Comparison of ENCODE assay signal across 9 cellular contexts in the genomic region with DNA sequence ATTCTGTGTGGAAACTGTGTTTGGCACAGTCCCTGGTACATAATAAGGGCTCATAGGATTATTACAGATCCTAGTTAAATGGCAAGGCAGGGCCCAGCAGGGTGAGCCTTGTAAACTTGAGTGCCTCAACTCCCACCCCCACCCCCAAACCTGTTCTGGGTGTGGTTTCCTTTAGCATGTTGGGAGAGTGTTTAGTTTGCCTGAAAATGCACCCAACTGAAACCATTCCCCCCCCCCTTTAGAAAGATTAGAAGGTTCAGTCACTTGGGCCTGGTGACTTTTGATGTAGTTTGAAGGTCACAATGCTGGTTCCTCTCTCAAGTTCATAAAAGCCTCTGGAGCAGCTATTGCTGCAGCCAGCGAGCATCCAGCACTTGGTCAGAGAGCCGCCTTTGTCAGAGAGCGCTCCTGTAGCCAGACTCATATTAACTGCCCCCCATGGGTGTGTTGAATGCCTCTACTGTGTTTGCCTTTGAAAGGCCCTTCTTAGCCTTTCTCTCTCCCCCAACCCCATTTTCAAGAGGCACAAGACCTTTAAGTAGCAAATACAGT.
DNase-seq lines count a peak whose midpoint lies in the region; ATAC-seq and TF ChIP-seq lines count a peak whose summit lies in the region.
"Had no signal": no experiment of that assay in that cellular context is flagged by ENCODE, and none has a peak within 500 bp of the region (broad histone marks: within the 10 kb centered on the region; RNA-seq: fewer than 3 reads in every experiment).

No MANE protein-coding gene starts in this region.

- POLR2A ChIA-PET in SK-N-SH (lab: Yijun Ruan, JAX) (interaction anchor here (1.1 kb wide), 1 partner anchor 12 kb away, joined by 3 read pairs; no protein-coding TSS in a partner anchor), OCI-LY7 (lab: Charles Lee) (interaction anchor here (0.7 to 5.8 kb wide), 8 partner anchors 8 to 477 kb away, joined by 3 to 56 read pairs (median 6); no protein-coding TSS in a partner anchor)

- H3K27ac Mint-ChIP-seq in stimulated activated naive B cell treated with anti-CD40 and anti-IgM and Interleukin-4, amounts not matched to agents 10 μg/mL and 1 μg/mL and 100 μg/mL, for 72 hours = peak overlapping the region; percentile 94

- no peak for ATAC-seq in SK-N-SH treated with all-trans-retinoic acid at 6 μM for 48 hours
- peak; percentile 26 to 33 for ATAC-seq in stimulated activated naive B cell treated with anti-CD40 and anti-IgM and Interleukin-4, amounts not matched to agents 10 μg/mL and 1 μg/mL and 100 μg/mL, for 72 hours (replicated peaks)

- no peaks in the 10 kb centered on the region for H3K27me3 Mint-ChIP-seq in stimulated activated naive B cell treated with anti-CD40 and anti-IgM and Interleukin-4, amounts not matched to agents 10 μg/mL and 1 μg/mL and 100 μg/mL, for 72 hours

- H3K4me1 ChIP-seq in SK-N-SH (ENCODE audit: control insufficient read depth in 1 of 2, insufficient read depth in 2 of 2, low read depth in 1 of 2, low read length in 1 of 2) = peaks cover 43 to 59% of the 10 kb centered on the region in 2 experiments
- H3K4me1 ChIP-seq in OCI-LY7 (ENCODE audit: insufficient read depth, low read length, poor library complexity, severe bottlenecking) = peaks cover 94% of the 10 kb centered on the region

- TF ChIP-seq EP300 in SK-N-SH (IDR thresholded peaks at IDR 0.05; ENCODE audit: borderline replicate concordance in 1 of 2, low read depth in 1 of 2, low read length in 1 of 2) = no peak

- TF ChIP-seq RAD21 in SK-N-SH (IDR thresholded peaks at IDR 0.05; ENCODE audit: low read length) = no peak

- peaks cover 2 to 11% of the 10 kb centered on the region in 2 experiments for H3K36me3 ChIP-seq in SK-N-SH (replicated peaks in 1 of 2; ENCODE audit: control insufficient read depth in 1 of 2, insufficient read depth in 2 of 2, low read length in 1 of 2)
- H3K36me3 ChIP-seq in OCI-LY7 (ENCODE audit: insufficient read depth, low read length) = 0 out of 2 replicates have a peak, but pooled peaks cover 3% of the 10 kb centered on the region
- peaks cover 9% of the 10 kb centered on the region for H3K36me3 ChIP-seq in MG63

- H3K79me2 ChIP-seq in SK-N-SH (ENCODE audit: insufficient read depth) (peaks cover 98% of the 10 kb centered on the region), OCI-LY7 (ENCODE audit: insufficient read depth, low read depth, low read length) (peaks cover 100% of the 10 kb centered on the region)

- H3K9ac ChIP-seq in SK-N-SH = no peak overlapping the region

- H3K9me3 ChIP-seq in SK-N-SH (no peaks in the 10 kb centered on the region), OCI-LY7 (ENCODE audit: low read length) (no peaks in the 10 kb centered on the region), MG63 (no peaks in the 10 kb centered on the region)

- peaks cover 36% of the 10 kb centered on the region for H3F3A ChIP-seq in SK-N-SH (replicated peaks; ENCODE audit: insufficient read depth)

- peak overlapping the region; percentile 67 to 70 for H3K4me3 Mint-ChIP-seq in stimulated activated naive B cell treated with anti-CD40 and anti-IgM and Interleukin-4, amounts not matched to agents 10 μg/mL and 1 μg/mL and 100 μg/mL, for 72 hours

- H3K4me2 ChIP-seq in SK-N-SH (no peak overlapping the region), OCI-LY7 (ENCODE audit: low read length) (peak overlapping the region; percentile 73)

- no peaks in the 10 kb centered on the region for H3K27me3 ChIP-seq in SK-N-SH (ENCODE audit: insufficient read depth)
- no peaks in the 10 kb centered on the region for H3K27me3 ChIP-seq in MG63

- no peak overlapping the region for H3K4me3 ChIP-seq in SK-N-SH (ENCODE audit: low read depth in 2 of 2, low read length in 1 of 2)
- peak overlapping the region; percentile 51 for H3K4me3 ChIP-seq in OCI-LY7 (ENCODE audit: low read depth, low read length, poor library complexity, severe bottlenecking)
- no peak overlapping the region for H3K4me3 ChIP-seq in MG63

- WGBS in SK-N-SH (ENCODE audit: low lambda C conversion rate) = 97% methylated on average over 3 of the region's 3 CpGs

- H2AFZ ChIP-seq in SK-N-SH (ENCODE audit: low read depth) (no peak overlapping the region), OCI-LY7 (ENCODE audit: low read length) (no peak overlapping the region)

- TF ChIP-seq CTCF in SK-N-SH (IDR thresholded peaks at IDR 0.05) (no peak), OCI-LY7 (conservative IDR thresholded peaks at IDR 0.05; ENCODE audit: low read length) (no peak)

- H3K4me1 Mint-ChIP-seq in stimulated activated naive B cell treated with anti-CD40 and anti-IgM and Interleukin-4, amounts not matched to agents 10 μg/mL and 1 μg/mL and 100 μg/mL, for 72 hours = peaks cover 49 to 91% of the 10 kb centered on the region in 2 donors

- H3K9me3 Mint-ChIP-seq in stimulated activated naive B cell treated with anti-CD40 and anti-IgM and Interleukin-4, amounts not matched to agents 10 μg/mL and 1 μg/mL and 100 μg/mL, for 72 hours = peaks cover 0 to 2% of the 10 kb centered on the region in 2 donors

- peaks cover 25% of the 10 kb centered on the region for H4K20me1 ChIP-seq in SK-N-SH (ENCODE audit: insufficient read depth)
- H4K20me1 ChIP-seq in OCI-LY7 (ENCODE audit: insufficient read depth, low read length) = no peaks in the 10 kb centered on the region

- DNase-seq in SK-N-SH (no peak), OCI-LY7 (ENCODE audit: low spot score) (peak; percentile 66), foreskin melanocyte (peak; percentile 85), NCI-H1694 treated with DMSO at 0.1 percent for 48 hours (lab: John Stamatoyannopoulos, UW) (no peak), MG63 (no peak)
- DNase-seq in stimulated activated naive B cell treated with anti-CD40 and anti-IgM and Interleukin-4, amounts not matched to agents 10 μg/mL and 1 μg/mL and 100 μg/mL, for 72 hours = no peak
- DNase-seq in activated CD8-positive, alpha-beta memory T cell treated with anti-CD3 and anti-CD28 coated beads, Interleukin-2, amount 50 U/mL, for 4 hours = no peak
- DNase-seq: NCI-H2029 treated with DMSO at 0.1 percent for 48 hours had no signal

- peak overlapping the region; percentile 16 to 87 for H3K27ac ChIP-seq in SK-N-SH (ENCODE audit: low read depth in 2 of 2, low read length in 1 of 2)
- H3K27ac ChIP-seq in OCI-LY7 (ENCODE audit: low read depth, low read length, poor library complexity, severe bottlenecking) = peak overlapping the region; percentile 87

- H3K9me2 ChIP-seq in SK-N-SH (no peaks in the 10 kb centered on the region), OCI-LY7 (ENCODE audit: insufficient read depth, low read length) (no peaks in the 10 kb centered on the region)

- BruUV-seq in OCI-LY7 (replicated peaks; lab: Mats Ljungman, UMichigan) = no TSS peak

- intact Hi-C loops in OCI-LY7 (cut with micrococcal nuclease; ENCODE audit: unreplicated experiment) = loop anchor here (1.0 to 5.0 kb wide), 4 partner anchors 9 to 217 kb away; no protein-coding TSS in a partner anchor

- CTCF ChIA-PET in SK-N-SH (lab: Yijun Ruan, JAX) (interaction anchor here (1.7 kb wide), 1 partner anchor 11 kb away, joined by 5 read pairs; no protein-coding TSS in a partner anchor), OCI-LY7 (lab: Charles Lee; ENCODE audit: unreplicated experiment) (interaction anchor here (1.1 kb wide), 1 partner anchor 11 kb away, joined by 3 read pairs; no protein-coding TSS in a partner anchor)

- peaks cover 5 to 20% of the 10 kb centered on the region in 2 donors for H3K36me3 Mint-ChIP-seq in stimulated activated naive B cell treated with anti-CD40 and anti-IgM and Interleukin-4, amounts not matched to agents 10 μg/mL and 1 μg/mL and 100 μg/mL, for 72 hours

TF ChIP-seq in SK-N-SH, 30 proteins besides CTCF, POLR2A, EP300 and RAD21:
- no peak for TF ChIP-seq FOSL2 (IDR thresholded peaks at IDR 0.05; ENCODE audit: borderline replicate concordance, low read depth)

TF ChIP-seq in SK-N-SH treated with all-trans-retinoic acid at 6 μM for 48 hours, 23 proteins besides CTCF, POLR2A, EP300 and RAD21:
- TF ChIP-seq, protein P1, sequence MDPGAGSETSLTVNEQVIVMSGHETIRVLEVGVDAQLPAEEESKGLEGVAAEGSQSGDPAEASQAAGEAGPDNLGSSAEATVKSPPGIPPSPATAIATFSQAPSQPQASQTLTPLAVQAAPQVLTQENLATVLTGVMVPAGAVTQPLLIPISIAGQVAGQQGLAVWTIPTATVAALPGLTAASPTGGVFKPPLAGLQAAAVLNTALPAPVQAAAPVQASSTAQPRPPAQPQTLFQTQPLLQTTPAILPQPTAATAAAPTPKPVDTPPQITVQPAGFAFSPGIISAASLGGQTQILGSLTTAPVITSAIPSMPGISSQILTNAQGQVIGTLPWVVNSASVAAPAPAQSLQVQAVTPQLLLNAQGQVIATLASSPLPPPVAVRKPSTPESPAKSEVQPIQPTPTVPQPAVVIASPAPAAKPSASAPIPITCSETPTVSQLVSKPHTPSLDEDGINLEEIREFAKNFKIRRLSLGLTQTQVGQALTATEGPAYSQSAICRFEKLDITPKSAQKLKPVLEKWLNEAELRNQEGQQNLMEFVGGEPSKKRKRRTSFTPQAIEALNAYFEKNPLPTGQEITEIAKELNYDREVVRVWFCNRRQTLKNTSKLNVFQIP (CRISPR knock-in tag; IDR thresholded peaks at IDR 0.05; ENCODE audit: borderline replicate concordance, low read depth) = no peak
TF ChIP-seq in SK-N-SH treated with all-trans-retinoic acid at 6 μM for 48 hours: peak in this region for 0.

Comparison
In these comparisons a context has a peak if more than half of its experiments do, and no peak if none do; other contexts are left out.
1. DNase-seq: peak in OCI-LY7 (single experiment) and foreskin melanocyte (single experiment); none in SK-N-SH (single experiment), stimulated activated naive B cell treated with anti-CD40 and anti-IgM and Interleukin-4, amounts not matched to agents 10 μg/mL and 1 μg/mL and 100 μg/mL, for 72 hours (single experiment), NCI-H1694 treated with DMSO at 0.1 percent for 48 hours (single experiment), MG63 (single experiment) and activated CD8-positive, alpha-beta memory T cell treated with anti-CD3 and anti-CD28 coated beads, Interleukin-2, amount 50 U/mL, for 4 hours (single experiment).